8 cellular contexts compared by ENCODE assay signal in the genomic region with DNA sequence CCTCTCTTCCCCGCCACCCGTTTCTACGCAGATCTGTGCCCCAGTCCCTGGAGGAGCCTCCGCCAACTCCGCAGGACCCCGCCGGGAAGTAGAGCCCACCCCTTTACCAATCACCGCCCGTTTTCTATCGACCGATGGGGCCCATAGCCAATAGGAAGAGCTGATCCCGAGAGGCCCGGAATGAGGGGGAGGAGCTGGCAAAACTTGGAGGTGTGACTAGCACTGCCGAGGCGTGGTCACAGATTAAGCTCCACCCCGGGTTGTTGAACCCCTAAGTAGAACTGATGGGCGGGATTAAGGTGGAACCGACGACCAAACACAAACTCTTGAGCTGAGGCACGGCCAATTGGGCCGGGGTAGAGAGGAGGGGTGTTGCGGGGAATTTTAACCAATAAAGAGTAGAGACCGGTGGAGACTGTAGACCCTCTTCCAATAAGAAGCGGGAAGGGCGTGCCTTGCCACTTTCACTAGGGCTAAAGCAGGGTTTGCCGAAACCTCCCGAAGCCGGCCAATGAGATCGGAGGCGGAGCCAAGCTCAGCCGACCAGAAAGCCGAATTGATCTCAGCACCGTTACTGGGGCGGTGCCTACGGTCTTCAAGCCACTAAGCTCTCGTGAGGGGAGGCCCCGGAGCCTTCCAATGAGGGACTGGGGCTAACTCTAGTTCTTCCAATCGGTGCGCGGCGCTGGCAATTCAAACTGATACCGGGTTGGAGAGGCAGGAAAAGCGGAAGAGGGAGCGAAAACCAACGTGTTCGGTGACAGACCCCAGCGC. TPM values are rescaled to one million over a fixed set of nuclear protein-coding genes. Genes with fewer than 3 reads are reported as not detected.
DNase-seq lines count a peak whose midpoint lies in the region; ATAC-seq and TF ChIP-seq lines count a peak whose summit lies in the region.
"Not testable (repeated sequence)": the region's sequence is repeated elsewhere in the genome, so short reads cannot be mapped to it uniquely, and the experiment has no call there.

A gene (plus strand): TSS at position 691 of the 774 bp plus-strand sequence. CDS start 874 bp downstream, outside the sequence.
A gene (minus strand): TSS at position 45 of the 774 bp plus-strand sequence. CDS start 2,427 bp downstream, outside the sequence.

- H3K36me3 Mint-ChIP-seq in H9 (ENCODE audit: insufficient read depth in 1 of 3, low read depth in 3 of 3); T-cell: not testable (repeated sequence)

- not testable (repeated sequence) for H3K23ac ChIP-seq in H9 (ENCODE audit: insufficient read length, low read depth, low read length)

- not testable (repeated sequence) for TF ChIP-seq EP300 in ovary (IDR thresholded peaks at IDR 0.05)

- H3K23me2 ChIP-seq in H9 (ENCODE audit: insufficient read length, low read depth, low read length, poor library complexity, severe bottlenecking): not testable (repeated sequence)

- CTCF ChIA-PET in T-cell (lab: Charles Lee): not testable (repeated sequence)

- not testable (repeated sequence) for H3K4me1 Mint-ChIP-seq in H9, T-cell

- H4K8ac ChIP-seq in H9 (replicated peaks; ENCODE audit: insufficient read length, low read depth, low read length): not testable (repeated sequence)

- not testable (repeated sequence) for H2BK120ac ChIP-seq in H9 (ENCODE audit: low read depth, low read length, poor library complexity, severe bottlenecking)

- no CpG with 5 or more reads among the region's 47 CpGs for WGBS in H9 (ENCODE audit: extremely low coverage, insufficient read length, low lambda C conversion rate)
- no CpG with 5 or more reads among the region's 47 CpGs for WGBS in iPS DF 6.9 (ENCODE audit: insufficient coverage, insufficient read length)
- no CpG with 5 or more reads among the region's 47 CpGs for WGBS in ovary, 3 donors

- H3K56ac ChIP-seq in H9 (ENCODE audit: insufficient read length, low read depth, low read length): not testable (repeated sequence)

- not testable (repeated sequence) for H4K20me1 ChIP-seq in H9 (ENCODE audit: control insufficient read depth, insufficient read depth, insufficient read length)

- not testable (repeated sequence) for H3K4me1 ChIP-seq in ACC112 (ENCODE audit: control insufficient read depth, insufficient read depth, low read length, unreplicated experiment); H9 (ENCODE audit: insufficient read depth, low read length); iPS DF 6.9 (ENCODE audit: control insufficient read depth, insufficient read depth, low read length); ovary (ENCODE audit: insufficient read depth)

- not testable (repeated sequence) for H3K9me3 Mint-ChIP-seq in H9, T-cell

- H2BK5ac ChIP-seq in H9 (ENCODE audit: insufficient read length, low read length): not testable (repeated sequence)

- POLR2A ChIA-PET in T-cell (lab: Charles Lee): not testable (repeated sequence)

- H4K5ac ChIP-seq in H9 (ENCODE audit: insufficient read length, low read depth, low read length): not testable (repeated sequence)

- H4K91ac ChIP-seq in H9 (ENCODE audit: insufficient read length, low read depth, low read length): not testable (repeated sequence)

- H2AFZ ChIP-seq in ACC112 (ENCODE audit: low read length, unreplicated experiment); H9 (ENCODE audit: low read length): not testable (repeated sequence)

- not testable (repeated sequence) for H2BK20ac ChIP-seq in H9 (ENCODE audit: low read depth, low read length, poor library complexity, severe bottlenecking)

- H2BK12ac ChIP-seq in H9 (ENCODE audit: insufficient read length, low read depth, low read length): not testable (repeated sequence)

- intact Hi-C loops in ovary (cut with DNase I): not testable (repeated sequence)

- H3K27me3 ChIP-seq in ACC112 (ENCODE audit: insufficient read depth, low read length); H9 (ENCODE audit: insufficient read depth, low read length); iPS DF 6.9 (ENCODE audit: control insufficient read depth, insufficient read depth, low read length); ovary: not testable (repeated sequence)

- not testable (repeated sequence) for H3K36me3 ChIP-seq in ACC112 (ENCODE audit: insufficient read depth, low read length); iPS DF 6.9 (ENCODE audit: control insufficient read depth, insufficient read depth, low read length); ovary

- H3K9ac ChIP-seq in H9 (ENCODE audit: extremely low read depth, insufficient read length, low read length): not testable (repeated sequence)

- H3T11ph ChIP-seq in H9 (ENCODE audit: low read length): not testable (repeated sequence)

- H3K4me3 ChIP-seq in ACC112 (ENCODE audit: low read depth, low read length): peak within 1 kb of the TSS; percentile 63
- peak within 1 kb of the TSS; percentile 47 to 48 for H3K4me3 ChIP-seq in cardiac fibroblast (replicated peaks in 1 of 2; ENCODE audit: low read depth in 2 of 2, low read length in 2 of 2)
- H3K4me3 ChIP-seq in iPS DF 6.9 (ENCODE audit: low read length): peak within 1 kb of the TSS; percentile 51; the same call in 1 of the 2 replicates
- H3K4me3 ChIP-seq in ovary: peak within 1 kb of the TSS; percentile 36

- not testable (repeated sequence) for H3K27ac ChIP-seq in ACC112 (ENCODE audit: low read depth, low read length); H9 (ENCODE audit: insufficient read length, low read depth, low read length); iPS DF 6.9 (ENCODE audit: low read length); ovary

- H3K4me2 ChIP-seq in H9 (ENCODE audit: insufficient read depth, insufficient read length, low read length): not testable (repeated sequence)

- DNase-seq in H9; T-cell; cardiac fibroblast (ENCODE audit: low read depth in 2 of 2); iPS DF 6.9 (ENCODE audit: low read depth, low spot score); ovary: not testable (repeated sequence)

- not testable (repeated sequence) for H2AK5ac ChIP-seq in H9 (ENCODE audit: insufficient read length, low read length)

- H3K4me3 Mint-ChIP-seq in H9: peak within 1 kb of the TSS; percentile 54 to 73; a peak in 4 of 5 replicates
- H3K4me3 Mint-ChIP-seq in T-cell: peak within 1 kb of the TSS in 1 of 3 donors; percentile 56

- H3K4ac ChIP-seq in H9 (ENCODE audit: low read depth, low read length): not testable (repeated sequence)

- H3K79me1 ChIP-seq in H9 (ENCODE audit: insufficient read depth, low read depth, low read length, poor library complexity, severe bottlenecking): not testable (repeated sequence)

- ATAC-seq in GM18873 (IDR thresholded peaks at IDR 0.05; ENCODE audit: low FRiP score, unreplicated experiment) (peak; percentile 87), HG03378 (IDR thresholded peaks at IDR 0.05; ENCODE audit: unreplicated experiment) (peak; percentile 91), T-cell (replicated peaks in 1 of 4) (peak; percentile 81 to 84 (median 82))

- not testable (repeated sequence) for H3K79me2 ChIP-seq in ACC112 (ENCODE audit: control insufficient read depth, insufficient read depth, low read length, unreplicated experiment); H9 (ENCODE audit: insufficient read depth, low read length)

- not testable (repeated sequence) for H3K27me3 Mint-ChIP-seq in H9 (ENCODE audit: low read depth); T-cell

- not testable (repeated sequence) for TF ChIP-seq POLR2A in ovary (IDR thresholded peaks at IDR 0.05)

- H3K14ac ChIP-seq in H9 (ENCODE audit: insufficient read depth, low read length): not testable (repeated sequence)

- H3K9me3 ChIP-seq in H9 (ENCODE audit: control insufficient read depth, low read depth, low read length); iPS DF 6.9 (ENCODE audit: control insufficient read depth, insufficient read depth, low read length); ovary: not testable (repeated sequence)

- TF ChIP-seq CTCF in H9 (conservative IDR thresholded peaks at IDR 0.05); cardiac fibroblast (IDR thresholded peaks at IDR 0.05; ENCODE audit: low read depth, low read length); ovary (IDR thresholded peaks at IDR 0.05): not testable (repeated sequence)

- H3K27ac Mint-ChIP-seq in H9, T-cell: not testable (repeated sequence)

- not testable (repeated sequence) for H2BK15ac ChIP-seq in H9 (ENCODE audit: low read depth, low read length)

- not testable (repeated sequence) for H3K18ac ChIP-seq in H9 (ENCODE audit: insufficient read length, low read depth, low read length)

RNA-seq across cellular contexts. Expression of the first gene that starts in this region (rescaled TPM):
- 4.8 and 6.0 TPM in 2 replicates for total RNA-seq in H9 (2021)
- under 1 TPM in 1 of 5 donors, not detected in 4; 0.09 TPM for total RNA-seq in T-cell
- under 1 TPM in 3 of 7 donors, not detected in 4; 0.23 to 0.46 (median 0.25) TPM for total RNA-seq in ovary
- under 1 TPM; 0.23 to 0.33 TPM for polyA plus RNA-seq in ovary

RNA-seq across cellular contexts. Expression of the second gene that starts in this region (rescaled TPM):
- total RNA-seq in H9 (2021) (19.5 and 23.5 TPM in 2 replicates), T-cell (10 to 100 TPM in 4 of 5 donors, 1 to 10 TPM in 1; 9.3 to 24.9 (median 21.8) TPM), ovary (10 to 100 TPM; 20.3 to 45.2 (median 26.2) TPM)
- polyA plus RNA-seq in ovary: 10 to 100 TPM; 13.9 to 16.4 TPM
